ENCODE assay signal across 13 cellular contexts in genomic region chr22:43829904-43830851, GRCh38. TPM values are rescaled to one million over a fixed set of nuclear protein-coding genes. Genes with fewer than 3 reads are reported as not detected.
A peak's percentile ranks its signal among the peaks of the same experiment; 100 is the strongest.
DNase-seq lines count a peak whose midpoint lies in the region; ATAC-seq, FAIRE-seq and TF ChIP-seq lines count a peak whose summit lies in the region.
"Had no signal": no experiment of that assay in that cellular context is flagged by ENCODE, and none has a peak within 500 bp of the region (broad histone marks: within the 10 kb centered on the region; RNA-seq: fewer than 3 reads in every experiment).

No MANE protein-coding gene starts in this region.

- ATAC-seq in HepG2 (no peak), lung (ENCODE audit: insufficient read depth, low FRiP score) (no peak), aorta (ENCODE audit: low FRiP score) (peak; percentile 11), HG02970 (IDR thresholded peaks at IDR 0.05; ENCODE audit: low FRiP score, unreplicated experiment) (no peak), GM18505 (IDR thresholded peaks at IDR 0.05; ENCODE audit: unreplicated experiment) (no peak)
- ATAC-seq: naive thymus-derived CD8-positive, alpha-beta T cell had no signal

- no peak overlapping the region for H3K4me2 ChIP-seq in HepG2 (ENCODE audit: low read depth, low read length)

- H3K79me2 ChIP-seq in HepG2 (ENCODE audit: insufficient read depth, low read length): no peaks in the 10 kb centered on the region

- in situ Hi-C loops in HepG2 (cut with HindIII; ENCODE audit: extremely low pct_ligation_motif_present, low pct_unique_long_range_greater_than_20kb): no loop called here

- POLR2A ChIA-PET in HepG2 (lab: Yijun Ruan, JAX): no interaction called here

- no TSS peak for BruUV-seq in HepG2 (replicated peaks; lab: Mats Ljungman, UMichigan)

- H3K9ac ChIP-seq in liver (ENCODE audit: low read depth in 1 of 2, low read length in 2 of 2): no peak overlapping the region
- no peak overlapping the region for H3K9ac ChIP-seq in HepG2 (ENCODE audit: insufficient read depth, low read depth, low read length)

- no peak for TF ChIP-seq POLR2A in HepG2 (IDR thresholded peaks at IDR 0.05; ENCODE audit: insufficient read depth in 1 of 2, low read depth in 2 of 2, low read length in 2 of 2)
- TF ChIP-seq POLR2A in GM18505 (IDR thresholded peaks at IDR 0.05; ENCODE audit: borderline replicate concordance, extremely low read depth, insufficient read depth, insufficient read length): no peak

- peaks cover 0 to 8% (median 3%) of the 10 kb centered on the region in 4 donors for H3K4me1 ChIP-seq in liver (ENCODE audit: control insufficient read depth in 4 of 4, insufficient read depth in 4 of 4, low read length in 3 of 4)
- H3K4me1 ChIP-seq in HepG2 (ENCODE audit: insufficient read depth, low read length): no peaks in the 10 kb centered on the region
- peaks cover 0 to 3% of the 10 kb centered on the region in 2 donors for H3K4me1 ChIP-seq in esophagus (ENCODE audit: control insufficient read depth in 2 of 2, insufficient read depth in 2 of 2, low read length in 1 of 2)
- no peaks in the 10 kb centered on the region for H3K4me1 ChIP-seq in lung (ENCODE audit: control insufficient read depth in 2 of 2, insufficient read depth in 2 of 2, low read length in 2 of 2)
- H3K4me1 ChIP-seq in aorta (ENCODE audit: control insufficient read depth in 1 of 2, insufficient read depth in 2 of 2, low read length in 2 of 2): no peaks in the 10 kb centered on the region

- H4K20me1 ChIP-seq in HepG2 (ENCODE audit: insufficient read depth, low read length): peaks cover 2% of the 10 kb centered on the region; the same call in 1 of the 2 replicates

- H3K27ac ChIP-seq in liver (ENCODE audit: low read depth in 1 of 2, low read length in 2 of 2) (peak overlapping the region; percentile 1 to 33), HepG2 (ENCODE audit: extremely low read length, insufficient read depth, low read length) (no peak overlapping the region), esophagus (ENCODE audit: low read depth in 2 of 2, low read length in 1 of 2) (peak overlapping the region; percentile 43 to 44), lung (ENCODE audit: low read depth in 1 of 2, low read length in 1 of 2) (peak overlapping the region; percentile 14 to 27), aorta (ENCODE audit: low read depth in 1 of 2, low read length in 2 of 2) (no peak overlapping the region)
- H3K27ac ChIP-seq: uterus had no signal

- intact Hi-C loops in HepG2 (cut with micrococcal nuclease; ENCODE audit: unreplicated experiment) (no loop called here), aorta (cut with DNase I) (loop anchor here in 1 of 2 donors (10.0 kb wide), 1 partner anchor 435 kb away; no protein-coding TSS in a partner anchor)

- DNase-seq in HepG2 (ENCODE audit: low spot score): no peak
- DNase-seq in lung (ENCODE audit: low spot score): peak; percentile 43
- peak in 1 of 2 donors; percentile 80 for DNase-seq in aorta
- DNase-seq in OCI-M1 (lab: John Stamatoyannopoulos, UW): no peak
- DNase-seq: activated CD4-positive, alpha-beta memory T cell treated with anti-CD3 and anti-CD28 coated beads for 36 hours; NCI-H1930 had no signal

- no peak for TF ChIP-seq RAD21 in liver (IDR thresholded peaks at IDR 0.05)
- TF ChIP-seq RAD21 in HepG2 (CRISPR knock-in tag; IDR thresholded peaks at IDR 0.05): no peak

- H2AFZ ChIP-seq in HepG2 (ENCODE audit: low read length): no peak overlapping the region

- H3K4me3 ChIP-seq in liver (ENCODE audit: low read depth in 1 of 3, low read length in 3 of 3): no peak overlapping the region
- H3K4me3 ChIP-seq in HepG2 (replicated peaks in 1 of 3; ENCODE audit: insufficient read depth in 1 of 3, low read depth in 2 of 3, low read length in 3 of 3): no peak overlapping the region
- no peak overlapping the region for H3K4me3 ChIP-seq in esophagus (ENCODE audit: low read depth in 1 of 2, low read length in 2 of 2)
- no peak overlapping the region for H3K4me3 ChIP-seq in lung
- no peak overlapping the region for H3K4me3 ChIP-seq in aorta (ENCODE audit: low read length in 2 of 2)
- H3K4me3 ChIP-seq: uterus had no signal

- TF ChIP-seq EP300 in HepG2 (IDR thresholded peaks at IDR 0.05; ENCODE audit: low read depth in 2 of 2, low read length in 2 of 2) (no peak), HepG2 (CRISPR knock-in tag; IDR thresholded peaks at IDR 0.05; ENCODE audit: borderline replicate concordance) (no peak)

- H3K27me3 ChIP-seq in liver (ENCODE audit: control insufficient read depth in 4 of 4, insufficient read depth in 4 of 4, low read length in 3 of 4) (no peaks in the 10 kb centered on the region), HepG2 (ENCODE audit: control insufficient read depth in 1 of 2, insufficient read depth in 2 of 2, low read length in 2 of 2) (peaks cover 4 to 23% of the 10 kb centered on the region in 2 experiments; a peak in 4 of 5 replicates), esophagus (ENCODE audit: control insufficient read depth in 1 of 2, insufficient read depth in 2 of 2, low read length in 2 of 2) (peaks cover 0 to 3% of the 10 kb centered on the region in 2 donors), lung (ENCODE audit: control insufficient read depth, insufficient read depth) (no peaks in the 10 kb centered on the region), aorta (ENCODE audit: control insufficient read depth in 1 of 2, insufficient read depth in 2 of 2, low read length in 1 of 2) (no peaks in the 10 kb centered on the region)
- H3K27me3 ChIP-seq: uterus had no signal

- H3K9me3 ChIP-seq in liver (ENCODE audit: control insufficient read depth in 4 of 4, low read length in 3 of 4) (no peaks in the 10 kb centered on the region), HepG2 (ENCODE audit: low read length) (no peaks in the 10 kb centered on the region), esophagus (ENCODE audit: control insufficient read depth in 2 of 2, insufficient read depth in 1 of 2, low read depth in 1 of 2, low read length in 1 of 2) (no peaks in the 10 kb centered on the region), lung (ENCODE audit: control insufficient read depth in 2 of 2, insufficient read depth in 1 of 2, low read length in 1 of 2) (no peaks in the 10 kb centered on the region), aorta (ENCODE audit: control insufficient read depth, low read length) (no peaks in the 10 kb centered on the region)
- H3K9me3 ChIP-seq: uterus had no signal

- TF ChIP-seq CTCF in liver (IDR thresholded peaks at IDR 0.05; ENCODE audit: low read depth, low read length, missing input control): no peak
- no peak for TF ChIP-seq CTCF in HepG2 (CRISPR knock-in tag; IDR thresholded peaks at IDR 0.05)
- TF ChIP-seq CTCF in lung (IDR thresholded peaks at IDR 0.05; ENCODE audit: control extremely low read depth, extremely low read depth): no peak

- no peaks in the 10 kb centered on the region for H3K36me3 ChIP-seq in liver (ENCODE audit: control insufficient read depth in 4 of 4, insufficient read depth in 3 of 4, low read depth in 1 of 4, low read length in 3 of 4)
- no peaks in the 10 kb centered on the region for H3K36me3 ChIP-seq in HepG2 (replicated peaks in 1 of 2; ENCODE audit: control insufficient read depth in 1 of 2, insufficient read depth in 2 of 2, low read length in 2 of 2)
- no peaks in the 10 kb centered on the region for H3K36me3 ChIP-seq in esophagus (ENCODE audit: control insufficient read depth in 2 of 2, insufficient read depth in 2 of 2, low read length in 1 of 2)
- no peaks in the 10 kb centered on the region for H3K36me3 ChIP-seq in lung (ENCODE audit: control insufficient read depth in 2 of 2, insufficient read depth in 2 of 2, low read length in 2 of 2)
- H3K36me3 ChIP-seq in aorta (ENCODE audit: control insufficient read depth in 1 of 2, insufficient read depth in 2 of 2, low read length in 1 of 2): no peaks in the 10 kb centered on the region
- H3K36me3 ChIP-seq: uterus had no signal

- WGBS in liver: 61% methylated on average over 33 of the region's 33 CpGs
- WGBS in HepG2 (ENCODE audit: low lambda C conversion rate): 13% methylated on average over 13 of the region's 33 CpGs
- 56 to 64% methylated on average over 33 of the region's 33 CpGs for WGBS in esophagus, 2 donors
- 62 to 72% methylated on average over 33 of the region's 33 CpGs for WGBS in lung, 2 donors
- WGBS in aorta, 2 donors: 46 to 47% methylated on average over 33 of the region's 33 CpGs

- no peak for FAIRE-seq in HepG2 (lab: Jason Lieb, UNC)

- CTCF ChIA-PET in HepG2 (lab: Yijun Ruan, JAX; ENCODE audit: low intra/inter-chr PET ratio, low total read pairs): no interaction called here

RNA-seq across cellular contexts. Expression of gene EFCAB6, which starts 18.1 kb away (rescaled TPM):
- total RNA-seq in liver (1 to 10 TPM in 1 of 2 donors, under 1 TPM in 1; 0.14 to 2.1 TPM), HepG2 (2016; rRNA removed; fragmentation: Illumina TruSeq; extraction: Trizol) (not detected in 2 replicates), lung (10 to 100 TPM; 13.2 to 15.4 TPM), aorta (1 to 10 TPM; 1.5 to 2.6 TPM)
- polyA plus RNA-seq in liver (under 1 TPM; 0.42 to 0.64 TPM), HepG2 (2011; rRNA removed) (not detected in 2 replicates), esophagus (under 1 TPM; 0.24 to 0.29 TPM), lung (1 to 10 TPM; 1.7 to 1.9 TPM), aorta (1 to 10 TPM in 1 of 2 donors, under 1 TPM in 1; 0.88 to 2.1 TPM)
- not detected in 2 replicates for total RNA-seq in HepG2 (2016; cell fraction: cytosol; rRNA removed; fragmentation: Illumina TruSeq; extraction: Trizol; ENCODE audit: low read depth)
- not detected in 2 replicates for total RNA-seq in HepG2 (2016; cell fraction: insoluble cytoplasmic fraction; rRNA removed; fragmentation: Illumina TruSeq; extraction: Trizol)
- total RNA-seq in HepG2 (2016; cell fraction: membrane; rRNA removed; fragmentation: Illumina TruSeq; extraction: Trizol): not detected in 2 replicates
- total RNA-seq in HepG2 (2016; cell fraction: nucleus; rRNA removed; fragmentation: Illumina TruSeq; extraction: Trizol): not detected in 2 replicates
- not detected in 2 replicates for polyA plus RNA-seq in HepG2 (2011; cell fraction: cytosol; rRNA removed)
- polyA plus RNA-seq in HepG2 (2011; cell fraction: nucleus; rRNA removed): not detected in 2 replicates
- not detected in 2 replicates for polyA plus RNA-seq in HepG2 (2012)
- not detected in 2 replicates for polyA plus RNA-seq in HepG2 (2016; cell fraction: cytosol; fragmentation: Illumina TruSeq; extraction: Trizol; ENCODE audit: low read depth)
- polyA plus RNA-seq in HepG2 (2016; cell fraction: insoluble cytoplasmic fraction; fragmentation: Illumina TruSeq; extraction: Trizol; ENCODE audit: low read depth): not detected in 2 replicates
- polyA plus RNA-seq in HepG2 (2016; cell fraction: membrane; fragmentation: Illumina TruSeq; extraction: Trizol; ENCODE audit: low read depth): not detected in 2 replicates
- polyA plus RNA-seq in HepG2 (2016; cell fraction: nucleus; fragmentation: Illumina TruSeq; extraction: Trizol; ENCODE audit: insufficient read depth, low read depth): not detected in 2 replicates
- polyA minus RNA-seq in HepG2 (2011; rRNA and poly(A)+ RNA removed; ENCODE audit: low replicate concordance): not detected in 2 replicates
- polyA minus RNA-seq in HepG2 (2011; cell fraction: cytosol; rRNA and poly(A)+ RNA removed): not detected in 2 replicates
- not detected in 2 replicates for polyA minus RNA-seq in HepG2 (2011; cell fraction: nucleus; rRNA and poly(A)+ RNA removed)

RNA-seq across cellular contexts. Expression of gene SULT4A1, which starts 32.1 kb away (rescaled TPM):
- total RNA-seq in liver: under 1 TPM; 0.08 to 0.37 TPM
- not detected for polyA plus RNA-seq in liver
- total RNA-seq in HepG2 (2016; rRNA removed; fragmentation: Illumina TruSeq; extraction: Trizol): not detected in 2 replicates
- not detected in 2 replicates for total RNA-seq in HepG2 (2016; cell fraction: cytosol; rRNA removed; fragmentation: Illumina TruSeq; extraction: Trizol; ENCODE audit: low read depth)
- total RNA-seq in HepG2 (2016; cell fraction: insoluble cytoplasmic fraction; rRNA removed; fragmentation: Illumina TruSeq; extraction: Trizol): not detected in 2 replicates
- total RNA-seq in HepG2 (2016; cell fraction: membrane; rRNA removed; fragmentation: Illumina TruSeq; extraction: Trizol): not detected in 2 replicates
- not detected in 2 replicates for total RNA-seq in HepG2 (2016; cell fraction: nucleus; rRNA removed; fragmentation: Illumina TruSeq; extraction: Trizol)
- not detected in 2 replicates for polyA plus RNA-seq in HepG2 (2011; rRNA removed)
- not detected in 2 replicates for polyA plus RNA-seq in HepG2 (2011; cell fraction: cytosol; rRNA removed)
- polyA plus RNA-seq in HepG2 (2011; cell fraction: nucleus; rRNA removed): not detected in 2 replicates
- not detected in 2 replicates for polyA plus RNA-seq in HepG2 (2012)
- polyA plus RNA-seq in HepG2 (2016; cell fraction: cytosol; fragmentation: Illumina TruSeq; extraction: Trizol; ENCODE audit: low read depth): not detected in 2 replicates
- not detected in 2 replicates for polyA plus RNA-seq in HepG2 (2016; cell fraction: insoluble cytoplasmic fraction; fragmentation: Illumina TruSeq; extraction: Trizol; ENCODE audit: low read depth)
- not detected in 2 replicates for polyA plus RNA-seq in HepG2 (2016; cell fraction: membrane; fragmentation: Illumina TruSeq; extraction: Trizol; ENCODE audit: low read depth)
- polyA plus RNA-seq in HepG2 (2016; cell fraction: nucleus; fragmentation: Illumina TruSeq; extraction: Trizol; ENCODE audit: insufficient read depth, low read depth): not detected in 2 replicates
- not detected in 2 replicates for polyA minus RNA-seq in HepG2 (2011; rRNA and poly(A)+ RNA removed; ENCODE audit: low replicate concordance)
- not detected in 2 replicates for polyA minus RNA-seq in HepG2 (2011; cell fraction: cytosol; rRNA and poly(A)+ RNA removed)
- not detected in 2 replicates for polyA minus RNA-seq in HepG2 (2011; cell fraction: nucleus; rRNA and poly(A)+ RNA removed)
- polyA plus RNA-seq in esophagus: under 1 TPM in 1 of 2 donors, not detected in 1; 0.01 TPM
- under 1 TPM in 1 of 2 donors, not detected in 1; 0.31 TPM for total RNA-seq in lung
- under 1 TPM; 0.06 to 0.26 TPM for polyA plus RNA-seq in lung
- not detected for total RNA-seq in aorta
- 1 to 10 TPM in 1 of 2 donors, not detected in 1; 2.6 TPM for polyA plus RNA-seq in aorta
- total RNA-seq: activated CD4-positive, alpha-beta memory T cell treated with anti-CD3 and anti-CD28 coated beads for 36 hours; HT-29; naive thymus-derived CD8-positive, alpha-beta T cell had no signal
- polyA plus RNA-seq: naive thymus-derived CD8-positive, alpha-beta T cell had no signal

Comparison
In these comparisons a context has a peak if more than half of its experiments do, and no peak if none do; other contexts are left out.
1. H3K27ac ChIP-seq: peak in liver (2 of 2), esophagus (2 of 2) and lung (2 of 2); none in HepG2 (single experiment) and aorta (0 of 2).